ENCODE assay signal across 33 cellular contexts in genomic region chr5:115282131-115282530, GRCh38.
"Had no signal": no experiment of that assay in that cellular context is flagged by ENCODE, and none has a peak within 500 bp of the region (broad histone marks: within the 10 kb centered on the region; RNA-seq: fewer than 3 reads in every experiment).

No MANE protein-coding gene starts in this region.

- H3K36me3 ChIP-seq: adrenal gland, ascending aorta, brain microvascular endothelial cell, breast epithelium, cardiac muscle cell had no signal

- H3K27ac ChIP-seq: adrenal gland, ascending aorta, body of pancreas, brain microvascular endothelial cell, breast epithelium, cardiac muscle cell had no signal

- H3K4me1 ChIP-seq: adrenal gland, ascending aorta, body of pancreas, breast epithelium had no signal

- DNase-seq: activated effector memory CD4-positive, alpha-beta T cell treated with anti-CD3 and anti-CD28 coated beads, Interleukin-2, amount 50 U/mL, for 16 hours; activated effector memory CD4-positive, alpha-beta T cell treated with Interleukin-2 at 50 U/mL for 16 hours; activated gamma-delta T cell; activated gamma-delta T cell treated with Interleukin-2 at 50 U/mL for 16 hours; activated naive CD4-positive, alpha-beta T cell; activated naive CD4-positive, alpha-beta T cell treated with anti-CD3 and anti-CD28 coated beads for 36 hours; activated naive CD4-positive, alpha-beta T cell treated with anti-CD3 and anti-CD28 coated beads, Interleukin-2, amount 10 ng/mL, durations not matched to agents 7 days and 5 days; activated naive CD4-positive, alpha-beta T cell treated with anti-CD3 and anti-CD28 coated beads, Interleukin-2, amount 50 U/mL, for 16 hours; activated naive CD4-positive, alpha-beta T cell treated with Interleukin-2 at 50 U/mL for 16 hours; activated naive CD8-positive, alpha-beta T cell treated with anti-CD3 and anti-CD28 coated beads for 36 hours; activated naive CD8-positive, alpha-beta T cell treated with anti-CD3 and anti-CD28 coated beads, Interleukin-2, amount 10 ng/mL, durations not matched to agents 7 days and 5 days; activated naive CD8-positive, alpha-beta T cell treated with anti-CD3 and anti-CD28 coated beads, Interleukin-2, amount 50 U/mL, for 24 hours; activated T-cell treated with anti-CD3 and anti-CD28 coated beads, Interleukin-2, amount 50 U/mL, for 24 hours; activated T-cell treated with anti-CD3 and anti-CD28 coated beads, Interleukin-2, amount 50 U/mL, for 4 hours; activated T-cell treated with anti-CD3 and anti-CD28 coated beads, Interleukin-2, amount 50 U/mL, for 48 hours; activated T-cell treated with anti-CD3 and anti-CD28 coated beads, Interleukin-2, amount 50 U/mL, for 72 hours; adrenal gland; amniotic stem cell; amygdala; anterior cingulate cortex; aorta; body of pancreas; brain microvascular endothelial cell; caudate nucleus; central memory CD4-positive, alpha-beta T cell; cerebellar nuclear complex had no signal

- ATAC-seq: activated naive CD4-positive, alpha-beta T cell treated with anti-CD3 and anti-CD28 coated beads, Interleukin-2, amount 50 U/mL, for 72 hours; activated naive CD8-positive, alpha-beta T cell treated with anti-CD3 and anti-CD28 coated beads, Interleukin-2, amount 50 U/mL, for 24 hours; activated T-cell treated with anti-CD3 and anti-CD28 coated beads, Interleukin-2, amount 50 U/mL, for 4 hours; activated T-cell treated with anti-CD3 and anti-CD28 coated beads, Interleukin-2, amount 50 U/mL, for 72 hours; activated T-helper 17 cell treated with anti-CD3 and anti-CD28 coated beads, Interleukin-2, amount 50 U/mL, for 72 hours; body of pancreas had no signal

- FAIRE-seq: astrocyte, bronchial epithelial cell had no signal

- H3K9me3 ChIP-seq: adrenal gland, ascending aorta, body of pancreas, breast epithelium had no signal

- H3K27me3 ChIP-seq: adrenal gland, ascending aorta, body of pancreas, brain microvascular endothelial cell, breast epithelium, cardiac muscle cell had no signal

- H3K4me3 ChIP-seq: adrenal gland, ascending aorta, body of pancreas, breast epithelium, cardiac muscle cell had no signal
